ENCODE assay signal across 31 cellular contexts in genomic region chr1:168360622-168361021, GRCh38.
DNase-seq lines count a peak whose midpoint lies in the region; ATAC-seq lines count a peak whose summit lies in the region.
"Had no signal": no experiment of that assay in that cellular context is flagged by ENCODE, and none has a peak within 500 bp of the region (broad histone marks: within the 10 kb centered on the region; RNA-seq: fewer than 3 reads in every experiment).

No MANE protein-coding gene starts in this region.

- ATAC-seq in Right ventricle myocardium superior (ENCODE audit: poor library complexity) (peak; percentile 29), right cardiac atrium (no peak), GM21786 (IDR thresholded peaks at IDR 0.05; ENCODE audit: unreplicated experiment) (no peak)
- ATAC-seq: esophagus mucosa; naive thymus-derived CD4-positive, alpha-beta T cell; T-cell had no signal

- H3K36me3 ChIP-seq in adipocyte (ENCODE audit: control insufficient read depth, insufficient read depth, low read length, severe bottlenecking) (no peaks in the 10 kb centered on the region), mesendoderm (ENCODE audit: control insufficient read depth, insufficient read depth, low read length) (no peaks in the 10 kb centered on the region)
- H3K36me3 ChIP-seq: BE2C, breast epithelium, colonic mucosa, gastroesophageal sphincter, left lung, SJSA1, stomach, thyroid gland had no signal

- no peaks in the 10 kb centered on the region for H3K27me3 ChIP-seq in right cardiac atrium (ENCODE audit: control insufficient read depth, insufficient read depth)
- peaks cover 10% of the 10 kb centered on the region for H3K27me3 ChIP-seq in adipocyte (replicated peaks; ENCODE audit: control insufficient read depth, insufficient read depth, low read length)
- H3K27me3 ChIP-seq in mesendoderm (ENCODE audit: insufficient read depth, low read length, poor library complexity): no peaks in the 10 kb centered on the region
- H3K27me3 ChIP-seq: BE2C, breast epithelium, colonic mucosa, gastroesophageal sphincter, left lung, SJSA1, stomach, thyroid gland had no signal

- no peak overlapping the region for H3K18ac ChIP-seq in mesendoderm (ENCODE audit: low read length)

- WGBS in right cardiac atrium: 33% methylated on average over 4 of the region's 4 CpGs
- no CpG with 5 or more reads among the region's 4 CpGs for WGBS in mesendoderm (ENCODE audit: extremely low coverage, insufficient coverage, low lambda C conversion rate)

- H2AK5ac ChIP-seq in mesendoderm (ENCODE audit: low read length): no peak overlapping the region

- no peaks in the 10 kb centered on the region for H3K79me1 ChIP-seq in mesendoderm (ENCODE audit: low read length)

- no peak overlapping the region for H4K8ac ChIP-seq in mesendoderm (ENCODE audit: low read depth, low read length)

- H3K23ac ChIP-seq in mesendoderm (ENCODE audit: low read length): no peak overlapping the region

- H3K4me3 ChIP-seq in right cardiac atrium (ENCODE audit: low read length) (no peak overlapping the region), adipocyte (ENCODE audit: low read length) (peak overlapping the region; percentile 25), mesendoderm (ENCODE audit: low read length) (no peak overlapping the region)
- H3K4me3 ChIP-seq: breast epithelium, colonic mucosa, gastroesophageal sphincter, left lung, SJSA1, stomach, thyroid gland had no signal

- H4K5ac ChIP-seq in mesendoderm (ENCODE audit: low read length): no peak overlapping the region

- DNase-seq in Right ventricle myocardium superior: no peak
- DNase-seq in right cardiac atrium: no peak
- no peak for DNase-seq in adipocyte (ENCODE audit: low read depth)
- DNase-seq in mesendoderm: peak; percentile 74
- DNase-seq in globus pallidus (ENCODE audit: low spot score): no peak
- no peak for DNase-seq in HPDE6-E6E7 (ENCODE audit: extremely low spot score)
- DNase-seq: ACHN; activated CD4-positive, alpha-beta T cell treated with anti-CD3 and anti-CD28 coated beads for 1 hour; activated T-cell treated with anti-CD3 and anti-CD28 coated beads, Interleukin-2, amount 50 U/mL, for 24 hours; BE2C; colonic mucosa; DMS79; effector CD8-positive, alpha-beta T cell; GDM1; KG1; left lung; midbrain; MM.1S; NCI-H1417; NCI-H2081; NCI-H345; occipital lobe; stomach; thyroid gland had no signal

- no peaks in the 10 kb centered on the region for H3K79me2 ChIP-seq in mesendoderm (ENCODE audit: control insufficient read depth, insufficient read depth, low read length)

- H3K9ac ChIP-seq in adipocyte (ENCODE audit: low read length) (no peak overlapping the region), mesendoderm (ENCODE audit: low read length) (no peak overlapping the region)

- H3K27ac ChIP-seq in right cardiac atrium (ENCODE audit: low read length): no peak overlapping the region
- no peak overlapping the region for H3K27ac ChIP-seq in mesendoderm (ENCODE audit: low read depth, low read length)
- H3K27ac ChIP-seq: breast epithelium, colonic mucosa, gastroesophageal sphincter, SJSA1, stomach, thyroid gland had no signal

- no peak overlapping the region for H2BK15ac ChIP-seq in mesendoderm (replicated peaks; ENCODE audit: low read depth)

- H2BK5ac ChIP-seq in mesendoderm (ENCODE audit: low read length): no peak overlapping the region

- intact Hi-C loops in Right ventricle myocardium superior (cut with DNase I) (no loop called here), right cardiac atrium (cut with DNase I) (no loop called here)

- H3K4me2 ChIP-seq in mesendoderm (ENCODE audit: low read length): no peak overlapping the region

- no peak overlapping the region for H3K56ac ChIP-seq in mesendoderm (ENCODE audit: low read length)

- H2BK120ac ChIP-seq in mesendoderm (ENCODE audit: low read depth, low read length): no peak overlapping the region

- H3K4me1 ChIP-seq in right cardiac atrium (ENCODE audit: control insufficient read depth, insufficient read depth, low read length) (peaks cover 2% of the 10 kb centered on the region), adipocyte (ENCODE audit: control insufficient read depth, insufficient read depth, low read length) (peaks cover 16% of the 10 kb centered on the region), mesendoderm (ENCODE audit: control insufficient read depth, low read depth, low read length) (peaks cover 12% of the 10 kb centered on the region)
- H3K4me1 ChIP-seq: BE2C, breast epithelium, colonic mucosa, gastroesophageal sphincter, left lung, SJSA1, thyroid gland had no signal

- H3K9me3 ChIP-seq in right cardiac atrium (ENCODE audit: control insufficient read depth, low read length) (no peaks in the 10 kb centered on the region), adipocyte (ENCODE audit: control insufficient read depth, low read length) (no peaks in the 10 kb centered on the region)
- H3K9me3 ChIP-seq: BE2C, breast epithelium, colonic mucosa, gastroesophageal sphincter, left lung, SJSA1, stomach, thyroid gland had no signal

- no peak overlapping the region for H3K4ac ChIP-seq in mesendoderm (ENCODE audit: low read depth, low read length)
